ENCODE assay signal across 22 cellular contexts in genomic region chr18:55763805-55764204, GRCh38.
DNase-seq lines count a peak whose midpoint lies in the region; ATAC-seq and TF ChIP-seq lines count a peak whose summit lies in the region.
"Had no signal": no experiment of that assay in that cellular context is flagged by ENCODE, and none has a peak within 500 bp of the region (broad histone marks: within the 10 kb centered on the region; RNA-seq: fewer than 3 reads in every experiment).

No MANE protein-coding gene starts in this region.

- H3K4me3 ChIP-seq in BE2C (ENCODE audit: low read depth, low read length), result no peak overlapping the region
- no peak overlapping the region for H3K4me3 ChIP-seq in breast epithelium
- H3K4me3 ChIP-seq: ascending aorta, HAP-1, SK-N-MC, testis had no signal

- H3K27ac ChIP-seq in breast epithelium, result no peak overlapping the region
- H3K27ac ChIP-seq: ascending aorta, SK-N-MC, testis had no signal

- H3K27me3 ChIP-seq in BE2C, result no peaks in the 10 kb centered on the region
- no peaks in the 10 kb centered on the region for H3K27me3 ChIP-seq in breast epithelium
- H3K27me3 ChIP-seq: ascending aorta, testis had no signal

- intact Hi-C loops in breast epithelium (cut with DNase I; ENCODE audit: low total_unique reads), result no loop called here

- TF ChIP-seq POLR2A in breast epithelium (IDR thresholded peaks at IDR 0.05), result no peak

- H3K4me1 ChIP-seq in BE2C (peaks cover 12% of the 10 kb centered on the region), breast epithelium (no peaks in the 10 kb centered on the region)
- H3K4me1 ChIP-seq: ascending aorta, HAP-1, testis had no signal

- H3K36me3 ChIP-seq in BE2C (no peaks in the 10 kb centered on the region), breast epithelium (no peaks in the 10 kb centered on the region)
- H3K36me3 ChIP-seq: ascending aorta, HAP-1 had no signal

- H3K27me3 Mint-ChIP-seq in effector memory CD8-positive, alpha-beta T cell, result no peaks in the 10 kb centered on the region
- H3K27me3 Mint-ChIP-seq: activated CD4-positive, alpha-beta T cell treated with anti-CD3 and anti-CD28 coated beads, Interleukin-2, amount 10 ng/mL, durations not matched to agents 7 days and 5 days had no signal

- no peaks in the 10 kb centered on the region for H3K9me3 ChIP-seq in BE2C
- H3K9me3 ChIP-seq in breast epithelium, result no peaks in the 10 kb centered on the region
- H3K9me3 ChIP-seq: ascending aorta, HAP-1, testis had no signal

- no peak overlapping the region for H3K4me3 Mint-ChIP-seq in effector memory CD8-positive, alpha-beta T cell
- H3K4me3 Mint-ChIP-seq: activated CD4-positive, alpha-beta T cell treated with anti-CD3 and anti-CD28 coated beads, Interleukin-2, amount 10 ng/mL, durations not matched to agents 7 days and 5 days; activated naive CD4-positive, alpha-beta T cell treated with anti-CD3 and anti-CD28 coated beads for 36 hours; naive thymus-derived CD4-positive, alpha-beta T cell had no signal

- no peak for ATAC-seq in effector memory CD8-positive, alpha-beta T cell (replicated peaks)
- ATAC-seq: naive thymus-derived CD4-positive, alpha-beta T cell had no signal

- H3K36me3 Mint-ChIP-seq in effector memory CD8-positive, alpha-beta T cell (ENCODE audit: insufficient read depth), result no peaks in the 10 kb centered on the region

- no peak for TF ChIP-seq CTCF in BE2C (IDR thresholded peaks at IDR 0.05; ENCODE audit: low read depth, low read length)
- no peak for TF ChIP-seq CTCF in breast epithelium (IDR thresholded peaks at IDR 0.05)

- no peaks in the 10 kb centered on the region for H3K4me1 Mint-ChIP-seq in effector memory CD8-positive, alpha-beta T cell (ENCODE audit: low read depth in 2 of 2)
- H3K4me1 Mint-ChIP-seq: activated CD4-positive, alpha-beta T cell treated with anti-CD3 and anti-CD28 coated beads, Interleukin-2, amount 10 ng/mL, durations not matched to agents 7 days and 5 days; naive thymus-derived CD4-positive, alpha-beta T cell had no signal

- no peak overlapping the region for H3K27ac Mint-ChIP-seq in effector memory CD8-positive, alpha-beta T cell
- H3K27ac Mint-ChIP-seq: activated CD4-positive, alpha-beta T cell treated with anti-CD3 and anti-CD28 coated beads, Interleukin-2, amount 10 ng/mL, durations not matched to agents 7 days and 5 days; activated naive CD4-positive, alpha-beta T cell treated with anti-CD3 and anti-CD28 coated beads for 36 hours; naive thymus-derived CD4-positive, alpha-beta T cell had no signal

- H3K9me3 Mint-ChIP-seq in effector memory CD8-positive, alpha-beta T cell, result peaks cover 4 to 12% of the 10 kb centered on the region in 2 donors
- H3K9me3 Mint-ChIP-seq: activated CD4-positive, alpha-beta T cell treated with anti-CD3 and anti-CD28 coated beads, Interleukin-2, amount 10 ng/mL, durations not matched to agents 7 days and 5 days; activated naive CD4-positive, alpha-beta T cell treated with anti-CD3 and anti-CD28 coated beads for 36 hours had no signal

- DNase-seq in BE2C (peak; percentile 41), HT-29 (ENCODE audit: low spot score) (peak; percentile 10), SK-N-DZ (ENCODE audit: low spot score) (peak; percentile 45), left kidney (ENCODE audit: low read depth, low spot score) (peak; percentile 45), breast epithelium (ENCODE audit: low spot score in 2 of 2) (no peak), medulla oblongata (ENCODE audit: extremely low spot score) (no peak)
- no peak for DNase-seq in effector memory CD8-positive, alpha-beta T cell
- no peak for DNase-seq in activated CD4-positive, alpha-beta T cell treated with anti-CD3 and anti-CD28 coated beads, Interleukin-2, amount 50 U/mL, for 48 hours
- DNase-seq: activated CD4-positive, alpha-beta T cell treated with anti-CD3 and anti-CD28 coated beads, Interleukin-2, amount 10 ng/mL, durations not matched to agents 7 days and 5 days; activated naive CD4-positive, alpha-beta T cell treated with anti-CD3 and anti-CD28 coated beads for 36 hours; activated T-cell treated with anti-CD3 and anti-CD28 coated beads for 4 hours; DMS153; foreskin melanocyte; Kasumi-1; naive thymus-derived CD4-positive, alpha-beta T cell; NCI-H1436; NCI-H510A; small intestine; testis had no signal

Comparison
In these comparisons a context has a peak if more than half of its experiments do, and no peak if none do; other contexts are left out.
1. DNase-seq: peak in BE2C (single experiment), HT-29 (single experiment), SK-N-DZ (single experiment) and left kidney (single experiment); none in breast epithelium (0 of 2), medulla oblongata (single experiment), effector memory CD8-positive, alpha-beta T cell (0 of 3) and activated CD4-positive, alpha-beta T cell treated with anti-CD3 and anti-CD28 coated beads, Interleukin-2, amount 50 U/mL, for 48 hours (0 of 2).